Comparison of ENCODE assay signal across 26 cellular contexts in genomic region chr18:56937874-56938273, GRCh38.
"Had no signal": no experiment of that assay in that cellular context is flagged by ENCODE, and none has a peak within 500 bp of the region (broad histone marks: within the 10 kb centered on the region; RNA-seq: fewer than 3 reads in every experiment).

No MANE protein-coding gene starts in this region.

- H3K4me3 ChIP-seq: ascending aorta, heart right ventricle, mucosa of descending colon, spleen, testis had no signal

- H3K27ac ChIP-seq: ascending aorta, heart right ventricle, spleen, testis, WERI-Rb-1 had no signal

- DNase-seq: activated CD4-positive, alpha-beta T cell treated with anti-CD3 and anti-CD28 coated beads for 48 hours; activated CD4-positive, alpha-beta T cell treated with anti-CD3 and anti-CD28 coated beads, Interleukin-2, amount 50 U/mL, for 48 hours; activated CD8-positive, alpha-beta memory T cell treated with anti-CD3 and anti-CD28 coated beads for 24 hours; activated effector memory CD4-positive, alpha-beta T cell treated with anti-CD3 and anti-CD28 coated beads, Interleukin-2, amount 50 U/mL, for 16 hours; activated naive CD4-positive, alpha-beta T cell treated with anti-CD3 and anti-CD28 coated beads, Interleukin-2, amount 10 ng/mL, durations not matched to agents 7 days and 5 days; activated naive CD8-positive, alpha-beta T cell treated with anti-CD3 and anti-CD28 coated beads, Interleukin-2, amount 10 ng/mL, durations not matched to agents 7 days and 5 days; caudate nucleus; foreskin melanocyte; heart right ventricle; islet precursor cell; left ventricle myocardium superior; mucosa of descending colon; posterior cingulate gyrus; right cardiac atrium; spleen; stimulated activated naive CD8-positive, alpha-beta T cell treated with anti-CD3 and anti-CD28 coated beads, Interleukin-15, Interleukin-2, amounts not matched to agents 100 U/mL and 50 U/mL, for 24 hours; T-helper 9 cell; testis; trophoblast cell; WERI-Rb-1 had no signal

- H3K27me3 ChIP-seq: ascending aorta, heart right ventricle, spleen, testis had no signal

- H3K36me3 ChIP-seq: WERI-Rb-1 had no signal

- H3K4me1 ChIP-seq: ascending aorta, heart right ventricle, spleen, testis had no signal

- H3K9me3 ChIP-seq: ascending aorta, heart right ventricle, mucosa of descending colon, spleen, testis had no signal

- ATAC-seq: activated CD4-positive, CD25-positive, alpha-beta regulatory T cell treated with anti-CD3 and anti-CD28 coated beads, Interleukin-2, amount 50 U/mL, for 24 hours; esophagus mucosa; heart right ventricle; left ventricle myocardium superior; mucosa of descending colon; natural killer cell treated with Interleukin-12 subunit alpha and Interleukin-12 subunit beta and Interleukin-15 and Interleukin-18, amount 100 ng/mL, for 72 hours; right cardiac atrium; stimulated activated naive CD8-positive, alpha-beta T cell treated with anti-CD3 and anti-CD28 coated beads, Interleukin-15, Interleukin-2, amounts not matched to agents 100 U/mL and 50 U/mL, for 24 hours had no signal

- FAIRE-seq: endothelial cell of umbilical vein, urothelium cell line had no signal
